ENCODE assay signal across 2 cellular contexts in the genomic region with DNA sequence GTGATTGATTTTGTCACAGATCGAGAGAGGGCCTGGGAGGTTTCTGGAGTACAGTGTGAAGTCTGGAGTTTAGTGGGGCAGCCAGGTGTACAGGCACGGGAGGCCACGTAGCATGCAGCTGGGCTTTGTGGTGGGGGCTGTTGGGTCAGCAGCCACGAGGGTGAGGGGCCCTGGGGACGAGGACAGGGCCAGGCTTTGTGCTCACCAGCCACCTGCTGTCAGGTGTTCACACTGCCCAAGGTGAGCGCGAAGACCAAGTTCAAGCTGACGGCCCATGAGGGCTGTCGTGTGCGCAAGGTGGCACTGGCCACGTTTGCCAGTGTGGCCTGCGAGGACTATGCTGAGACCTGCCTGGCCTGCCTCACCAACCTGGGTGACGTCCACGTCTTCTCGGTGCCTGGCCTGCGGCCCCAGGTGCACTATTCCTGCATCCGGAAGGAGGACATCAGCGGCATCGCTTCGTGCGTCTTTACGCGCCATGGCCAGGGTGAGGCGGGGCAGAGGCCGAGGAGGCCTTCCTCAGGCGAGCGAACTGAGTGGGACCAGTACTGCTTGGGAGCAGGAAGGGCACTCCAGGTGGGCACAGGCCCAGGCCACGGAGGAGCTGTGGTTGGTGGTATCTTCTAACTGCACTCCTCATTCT.
TF ChIP-seq lines count a peak whose summit lies in the region.

No MANE protein-coding gene starts in this region.

TF ChIP-seq in A549, 52 proteins besides CTCF, POLR2A, EP300 and RAD21:
- TF ChIP-seq CHD2 (IDR thresholded peaks at IDR 0.05; ENCODE audit: low read length, partially characterized antibody) (no peak), EHMT2 (IDR thresholded peaks at IDR 0.05; ENCODE audit: low read depth) (no peak), NPAS2 (CRISPR knock-in tag; IDR thresholded peaks at IDR 0.05; ENCODE audit: borderline replicate concordance) (no peak), ZNF302 (CRISPR knock-in tag; IDR thresholded peaks at IDR 0.05) (no peak), HOXB5 (CRISPR knock-in tag; IDR thresholded peaks at IDR 0.05) (no peak)
TF ChIP-seq in A549: peak in this region for 0.

TF ChIP-seq in GM23338, 12 proteins besides CTCF, POLR2A, EP300 and RAD21:
- TF ChIP-seq NANOG (IDR thresholded peaks at IDR 0.05; ENCODE audit: borderline replicate concordance) (no peak), POLR2AphosphoS5 (IDR thresholded peaks at IDR 0.05; ENCODE audit: low read depth) (no peak)
